Comparison of ENCODE assay signal across 13 cellular contexts in the genomic region with DNA sequence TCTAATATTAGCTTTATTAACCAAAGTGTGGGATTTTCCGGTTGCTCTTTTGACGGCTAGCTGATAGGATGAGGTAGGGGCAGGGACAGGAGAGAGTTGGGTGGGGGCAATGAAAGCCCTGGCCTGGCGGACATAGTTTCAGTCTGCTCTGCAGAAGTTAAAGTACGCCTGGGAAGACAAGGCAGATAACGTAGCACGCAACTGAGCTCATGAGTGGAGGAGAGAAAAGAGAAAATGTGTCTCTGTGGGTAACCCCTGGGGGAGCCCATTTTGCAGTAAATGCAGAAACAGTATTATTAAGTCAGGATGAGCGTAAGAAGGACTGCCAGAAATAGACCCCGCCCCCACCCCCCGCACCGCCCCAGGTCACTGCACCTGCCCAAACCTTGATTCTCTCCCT. TPM values are rescaled to one million over a fixed set of nuclear protein-coding genes. Genes with fewer than 3 reads are reported as not detected.
DNase-seq lines count a peak whose midpoint lies in the region; ATAC-seq and TF ChIP-seq lines count a peak whose summit lies in the region.
"Had no signal": no experiment of that assay in that cellular context is flagged by ENCODE, and none has a peak within 500 bp of the region (broad histone marks: within the 10 kb centered on the region; RNA-seq: fewer than 3 reads in every experiment).

No MANE protein-coding gene starts in this region.

- no peaks in the 10 kb centered on the region for H3K36me3 Mint-ChIP-seq in activated CD4-positive, alpha-beta memory T cell treated with anti-CD3 and anti-CD28 coated beads for 36 hours

- H3K4me1 Mint-ChIP-seq in activated CD4-positive, alpha-beta memory T cell treated with anti-CD3 and anti-CD28 coated beads for 36 hours (ENCODE audit: low read depth), result peaks cover 2% of the 10 kb centered on the region

- H3K27me3 ChIP-seq in right atrium auricular region (no peaks in the 10 kb centered on the region), esophagus squamous epithelium (no peaks in the 10 kb centered on the region), prostate gland (replicated peaks; ENCODE audit: insufficient read depth) (no peaks in the 10 kb centered on the region)
- H3K27me3 ChIP-seq: left lung had no signal

- CTCF ChIA-PET in activated CD4-positive, alpha-beta memory T cell treated with anti-CD3 and anti-CD28 coated beads for 36 hours (lab: Charles Lee), result no interaction called here

- DNase-seq in right atrium auricular region (ENCODE audit: low spot score) (no peak), left ventricle myocardium superior (no peak), esophagus squamous epithelium (lab: John Stamatoyannopoulos, UW) (no peak), prostate gland (ENCODE audit: low spot score) (no peak), DMS79 treated with DMSO at 0.1 percent for 48 hours (lab: John Stamatoyannopoulos, UW) (no peak), NCI-H526 treated with DMSO at 0.1 percent for 48 hours (lab: John Stamatoyannopoulos, UW) (no peak)
- DNase-seq in activated CD4-positive, alpha-beta memory T cell treated with anti-CD3 and anti-CD28 coated beads for 36 hours, result no peak
- DNase-seq: glutamatergic neuron, left lung, NCI-H2227 treated with DMSO at 0.1 percent for 48 hours, PC-3 had no signal

- 77 to 88% methylated on average over 7 to 10 of the region's 10 CpGs for WGBS in esophagus squamous epithelium, 2 donors
- 78% methylated on average over 10 of the region's 10 CpGs for WGBS in prostate gland
- WGBS in urinary bladder, result 77% methylated on average over 10 of the region's 10 CpGs

- peaks cover 3 to 78% of the 10 kb centered on the region in 2 donors for H3K4me1 ChIP-seq in right atrium auricular region
- peaks cover 58 to 81% (median 65%) of the 10 kb centered on the region in 3 donors for H3K4me1 ChIP-seq in esophagus squamous epithelium
- peaks cover 39% of the 10 kb centered on the region for H3K4me1 ChIP-seq in prostate gland (replicated peaks)
- H3K4me1 ChIP-seq in urinary bladder (ENCODE audit: insufficient read depth), result no peaks in the 10 kb centered on the region

- no peak for TF ChIP-seq CTCF in right atrium auricular region (IDR thresholded peaks at IDR 0.05)
- TF ChIP-seq CTCF in esophagus squamous epithelium (IDR thresholded peaks at IDR 0.05), result no peak
- TF ChIP-seq CTCF in prostate gland (IDR thresholded peaks at IDR 0.05), result no peak

- H3K27me3 Mint-ChIP-seq in activated CD4-positive, alpha-beta memory T cell treated with anti-CD3 and anti-CD28 coated beads for 36 hours, result peaks cover 22% of the 10 kb centered on the region

- H3K9me3 Mint-ChIP-seq in activated CD4-positive, alpha-beta memory T cell treated with anti-CD3 and anti-CD28 coated beads for 36 hours, result no peaks in the 10 kb centered on the region
- H3K9me3 Mint-ChIP-seq: T-helper 1 cell treated with Interleukin-12 subunit alpha and Interleukin-12 subunit beta and Interleukin-4 antibody, amounts not matched to agents 30 μg/mL and 1 μg/mL, for 36 hours had no signal

- H3K4me3 Mint-ChIP-seq in activated CD4-positive, alpha-beta memory T cell treated with anti-CD3 and anti-CD28 coated beads for 36 hours, result no peak overlapping the region
- H3K4me3 Mint-ChIP-seq: T-helper 1 cell treated with Interleukin-12 subunit alpha and Interleukin-12 subunit beta and Interleukin-4 antibody, amounts not matched to agents 30 μg/mL and 1 μg/mL, for 36 hours had no signal

- no peak for ATAC-seq in left ventricle myocardium superior
- ATAC-seq: left lung, PC-3 had no signal

- no peaks in the 10 kb centered on the region for H3K9me3 ChIP-seq in right atrium auricular region
- H3K9me3 ChIP-seq in esophagus squamous epithelium, result no peaks in the 10 kb centered on the region
- no peaks in the 10 kb centered on the region for H3K9me3 ChIP-seq in prostate gland
- H3K9me3 ChIP-seq: left lung had no signal

- peak overlapping the region; percentile 97 to 99 for H3K27ac ChIP-seq in right atrium auricular region
- H3K27ac ChIP-seq in esophagus squamous epithelium, result peak overlapping the region; percentile 87 to 99 (median 97)
- peak overlapping the region; percentile 99 to 100 for H3K27ac ChIP-seq in prostate gland
- peak overlapping the region; percentile 65 for H3K27ac ChIP-seq in urinary bladder (ENCODE audit: low read depth)

- intact Hi-C loops in left ventricle myocardium superior (cut with micrococcal nuclease) (loop anchor here (10.0 kb wide), 1 partner anchor 444 kb away; no protein-coding TSS in a partner anchor), esophagus squamous epithelium (cut with DNase I) (loop anchor here (5.0 kb wide), 1 partner anchor 192 kb away; no protein-coding TSS in a partner anchor), prostate gland (cut with DNase I) (loop anchor here (5.0 to 10.0 kb wide), 3 partner anchors 192 to 454 kb away; no protein-coding TSS in a partner anchor)
- intact Hi-C loops in activated CD4-positive, alpha-beta memory T cell treated with anti-CD3 and anti-CD28 coated beads for 36 hours (cut with micrococcal nuclease), result no loop called here

- POLR2A ChIA-PET in activated CD4-positive, alpha-beta memory T cell treated with anti-CD3 and anti-CD28 coated beads for 36 hours (lab: Charles Lee), result no interaction called here

- TF ChIP-seq POLR2A in esophagus squamous epithelium (IDR thresholded peaks at IDR 0.05), result no peak
- no peak for TF ChIP-seq POLR2A in prostate gland (IDR thresholded peaks at IDR 0.05)

- no peaks in the 10 kb centered on the region for H3K36me3 ChIP-seq in right atrium auricular region
- no peaks in the 10 kb centered on the region for H3K36me3 ChIP-seq in esophagus squamous epithelium
- H3K36me3 ChIP-seq in prostate gland, result no peaks in the 10 kb centered on the region
- H3K36me3 ChIP-seq in urinary bladder (ENCODE audit: insufficient read depth), result no peaks in the 10 kb centered on the region
- H3K36me3 ChIP-seq: left lung had no signal

- no peak overlapping the region for H3K27ac Mint-ChIP-seq in activated CD4-positive, alpha-beta memory T cell treated with anti-CD3 and anti-CD28 coated beads for 36 hours
- H3K27ac Mint-ChIP-seq: T-helper 1 cell treated with Interleukin-12 subunit alpha and Interleukin-12 subunit beta and Interleukin-4 antibody, amounts not matched to agents 30 μg/mL and 1 μg/mL, for 36 hours had no signal

- peak overlapping the region; percentile 12 to 30 for H3K4me3 ChIP-seq in right atrium auricular region
- H3K4me3 ChIP-seq in esophagus squamous epithelium, result peak overlapping the region in 2 of 4 donors; percentile 2 to 51
- no peak overlapping the region for H3K4me3 ChIP-seq in prostate gland
- no peak overlapping the region for H3K4me3 ChIP-seq in urinary bladder (ENCODE audit: low read depth, low read length)
- H3K4me3 ChIP-seq: left lung had no signal

RNA-seq across cellular contexts. Expression of a gene that starts 51.7 kb away (rescaled TPM):
- 10 to 100 TPM in 1 of 2 donors, 1 to 10 TPM in 1; 5.5 to 11.3 TPM for total RNA-seq in right atrium auricular region
- 10.8 TPM for total RNA-seq in left ventricle myocardium superior
- total RNA-seq in esophagus squamous epithelium, result 10 to 100 TPM; 13.2 to 39.2 (median 27.6) TPM
- total RNA-seq in prostate gland, result 10 to 100 TPM; 24.8 to 33.0 TPM
- total RNA-seq in urinary bladder, result 52.7 TPM
- 8.6 TPM for polyA plus RNA-seq in urinary bladder
- total RNA-seq in activated CD4-positive, alpha-beta memory T cell treated with anti-CD3 and anti-CD28 coated beads for 36 hours, result 10 to 100 TPM; 28.9 to 30.1 TPM

Comparison
In these comparisons a context has a peak if more than half of its experiments do, and no peak if none do; other contexts are left out.
1. H3K4me3 ChIP-seq: peak in right atrium auricular region (2 of 2); none in prostate gland (0 of 2) and urinary bladder (single experiment).
2. Peak in every context shown above with its lines, with median percentiles within 50 percentile points of each other: H3K27ac ChIP-seq.